Comparison of ENCODE assay signal across 2 cellular contexts in the genomic region with DNA sequence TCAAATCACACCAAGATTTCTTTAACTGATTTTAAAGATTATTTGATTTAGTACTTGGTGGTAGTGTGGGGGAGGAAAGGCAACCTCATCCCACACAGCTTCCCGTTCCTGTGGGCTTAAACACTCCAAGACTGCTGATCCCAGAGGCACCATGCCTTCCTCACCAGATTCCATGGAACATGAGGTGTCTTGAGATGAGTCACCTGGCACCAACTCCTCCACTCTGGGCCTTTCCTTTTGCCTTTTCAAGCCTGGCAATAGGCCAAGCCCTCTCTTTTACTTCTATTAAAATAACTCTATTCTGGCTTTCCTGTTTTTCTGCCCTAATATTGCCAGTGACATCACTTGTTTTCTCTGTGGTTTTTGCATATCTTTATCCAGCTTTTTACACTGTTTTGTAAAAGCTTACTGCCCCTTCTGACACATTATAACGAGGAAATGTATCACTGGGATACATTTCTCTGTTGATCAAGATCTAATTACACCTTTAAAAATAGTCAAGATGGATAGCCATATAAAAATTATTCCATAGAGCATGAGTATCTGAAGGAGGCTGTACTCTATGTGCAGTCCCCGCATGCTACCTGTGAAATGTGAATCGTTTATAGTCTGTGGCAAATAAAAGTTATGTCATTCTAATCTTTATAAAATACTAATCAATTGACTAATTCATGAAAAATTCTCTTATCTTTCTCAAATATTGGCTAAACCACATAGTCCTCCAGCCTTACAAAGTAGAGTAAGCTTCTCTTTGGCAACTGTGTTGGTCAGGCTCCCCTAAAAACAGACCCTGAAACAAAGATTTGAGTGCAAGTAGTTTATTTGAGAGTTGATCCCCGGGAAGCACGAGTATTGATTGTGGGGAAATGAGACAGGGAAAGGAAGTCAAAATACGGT.
TF ChIP-seq lines count a peak whose summit lies in the region.

No MANE protein-coding gene starts in this region.

TF ChIP-seq in SK-N-SH, 30 proteins besides CTCF, POLR2A, EP300 and RAD21 (continued from another document and continues in another):
- TF ChIP-seq FOXJ3 (CRISPR knock-in tag; IDR thresholded peaks at IDR 0.05) (no peak), SMC3 (IDR thresholded peaks at IDR 0.05; ENCODE audit: low read depth, low read length) (no peak), RXRA (IDR thresholded peaks at IDR 0.05; ENCODE audit: borderline replicate concordance, low read depth) (peak; percentile 47; the same call in 1 of the 2 replicates), POLR2AphosphoS5 (IDR thresholded peaks at IDR 0.05; ENCODE audit: low read depth, low read length) (peak; percentile 72; the same call in 1 of the 2 replicates), CHD2 (IDR thresholded peaks at IDR 0.05; ENCODE audit: low read length, partially characterized antibody) (no peak), JUND (IDR thresholded peaks at IDR 0.05) (peak; percentile 96), TAF1 (IDR thresholded peaks at IDR 0.05; ENCODE audit: borderline replicate concordance, low read depth, low read length) (no peak), RFX5 (IDR thresholded peaks at IDR 0.05; ENCODE audit: low read length) (no peak), MXI1 (IDR thresholded peaks at IDR 0.05; ENCODE audit: low read depth, low read length) (no peak), NRF1 (IDR thresholded peaks at IDR 0.05; ENCODE audit: low read depth, low read length) (no peak), MEF2A (IDR thresholded peaks at IDR 0.05; ENCODE audit: borderline replicate concordance, low read depth) (peak; percentile 79; the same call in 1 of the 2 replicates), TEAD4 (IDR thresholded peaks at IDR 0.05; ENCODE audit: borderline replicate concordance, insufficient read depth) (peak; percentile 89), RCOR1 (IDR thresholded peaks at IDR 0.05; ENCODE audit: low read length) (no peak), YY1 (IDR thresholded peaks at IDR 0.05; ENCODE audit: low read depth) (no peak), GABPA (IDR thresholded peaks at IDR 0.05; ENCODE audit: low read depth) (peak; percentile 22; the same call in 1 of the 2 replicates), SIN3A (IDR thresholded peaks at IDR 0.05; ENCODE audit: borderline replicate concordance, low read depth, low read length) (no peak)
- TF ChIP-seq, protein P1, sequence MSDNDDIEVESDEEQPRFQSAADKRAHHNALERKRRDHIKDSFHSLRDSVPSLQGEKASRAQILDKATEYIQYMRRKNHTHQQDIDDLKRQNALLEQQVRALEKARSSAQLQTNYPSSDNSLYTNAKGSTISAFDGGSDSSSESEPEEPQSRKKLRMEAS (IDR thresholded peaks at IDR 0.05; ENCODE audit: low read depth): peak; percentile 91
- TF ChIP-seq, protein P2, sequence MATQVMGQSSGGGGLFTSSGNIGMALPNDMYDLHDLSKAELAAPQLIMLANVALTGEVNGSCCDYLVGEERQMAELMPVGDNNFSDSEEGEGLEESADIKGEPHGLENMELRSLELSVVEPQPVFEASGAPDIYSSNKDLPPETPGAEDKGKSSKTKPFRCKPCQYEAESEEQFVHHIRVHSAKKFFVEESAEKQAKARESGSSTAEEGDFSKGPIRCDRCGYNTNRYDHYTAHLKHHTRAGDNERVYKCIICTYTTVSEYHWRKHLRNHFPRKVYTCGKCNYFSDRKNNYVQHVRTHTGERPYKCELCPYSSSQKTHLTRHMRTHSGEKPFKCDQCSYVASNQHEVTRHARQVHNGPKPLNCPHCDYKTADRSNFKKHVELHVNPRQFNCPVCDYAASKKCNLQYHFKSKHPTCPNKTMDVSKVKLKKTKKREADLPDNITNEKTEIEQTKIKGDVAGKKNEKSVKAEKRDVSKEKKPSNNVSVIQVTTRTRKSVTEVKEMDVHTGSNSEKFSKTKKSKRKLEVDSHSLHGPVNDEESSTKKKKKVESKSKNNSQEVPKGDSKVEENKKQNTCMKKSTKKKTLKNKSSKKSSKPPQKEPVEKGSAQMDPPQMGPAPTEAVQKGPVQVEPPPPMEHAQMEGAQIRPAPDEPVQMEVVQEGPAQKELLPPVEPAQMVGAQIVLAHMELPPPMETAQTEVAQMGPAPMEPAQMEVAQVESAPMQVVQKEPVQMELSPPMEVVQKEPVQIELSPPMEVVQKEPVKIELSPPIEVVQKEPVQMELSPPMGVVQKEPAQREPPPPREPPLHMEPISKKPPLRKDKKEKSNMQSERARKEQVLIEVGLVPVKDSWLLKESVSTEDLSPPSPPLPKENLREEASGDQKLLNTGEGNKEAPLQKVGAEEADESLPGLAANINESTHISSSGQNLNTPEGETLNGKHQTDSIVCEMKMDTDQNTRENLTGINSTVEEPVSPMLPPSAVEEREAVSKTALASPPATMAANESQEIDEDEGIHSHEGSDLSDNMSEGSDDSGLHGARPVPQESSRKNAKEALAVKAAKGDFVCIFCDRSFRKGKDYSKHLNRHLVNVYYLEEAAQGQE (IDR thresholded peaks at IDR 0.05; ENCODE audit: low read depth, low read length): peak; percentile 77; the same call in 1 of the 2 replicates
- TF ChIP-seq, protein P3, sequence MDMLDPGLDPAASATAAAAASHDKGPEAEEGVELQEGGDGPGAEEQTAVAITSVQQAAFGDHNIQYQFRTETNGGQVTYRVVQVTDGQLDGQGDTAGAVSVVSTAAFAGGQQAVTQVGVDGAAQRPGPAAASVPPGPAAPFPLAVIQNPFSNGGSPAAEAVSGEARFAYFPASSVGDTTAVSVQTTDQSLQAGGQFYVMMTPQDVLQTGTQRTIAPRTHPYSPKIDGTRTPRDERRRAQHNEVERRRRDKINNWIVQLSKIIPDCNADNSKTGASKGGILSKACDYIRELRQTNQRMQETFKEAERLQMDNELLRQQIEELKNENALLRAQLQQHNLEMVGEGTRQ (IDR thresholded peaks at IDR 0.05; ENCODE audit: borderline replicate concordance, low read depth, low read length): no peak
- TF ChIP-seq, protein P4, sequence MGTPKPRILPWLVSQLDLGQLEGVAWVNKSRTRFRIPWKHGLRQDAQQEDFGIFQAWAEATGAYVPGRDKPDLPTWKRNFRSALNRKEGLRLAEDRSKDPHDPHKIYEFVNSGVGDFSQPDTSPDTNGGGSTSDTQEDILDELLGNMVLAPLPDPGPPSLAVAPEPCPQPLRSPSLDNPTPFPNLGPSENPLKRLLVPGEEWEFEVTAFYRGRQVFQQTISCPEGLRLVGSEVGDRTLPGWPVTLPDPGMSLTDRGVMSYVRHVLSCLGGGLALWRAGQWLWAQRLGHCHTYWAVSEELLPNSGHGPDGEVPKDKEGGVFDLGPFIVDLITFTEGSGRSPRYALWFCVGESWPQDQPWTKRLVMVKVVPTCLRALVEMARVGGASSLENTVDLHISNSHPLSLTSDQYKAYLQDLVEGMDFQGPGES (IDR thresholded peaks at IDR 0.05; ENCODE audit: low read depth, low read length): no peak
- TF ChIP-seq, protein P5, sequence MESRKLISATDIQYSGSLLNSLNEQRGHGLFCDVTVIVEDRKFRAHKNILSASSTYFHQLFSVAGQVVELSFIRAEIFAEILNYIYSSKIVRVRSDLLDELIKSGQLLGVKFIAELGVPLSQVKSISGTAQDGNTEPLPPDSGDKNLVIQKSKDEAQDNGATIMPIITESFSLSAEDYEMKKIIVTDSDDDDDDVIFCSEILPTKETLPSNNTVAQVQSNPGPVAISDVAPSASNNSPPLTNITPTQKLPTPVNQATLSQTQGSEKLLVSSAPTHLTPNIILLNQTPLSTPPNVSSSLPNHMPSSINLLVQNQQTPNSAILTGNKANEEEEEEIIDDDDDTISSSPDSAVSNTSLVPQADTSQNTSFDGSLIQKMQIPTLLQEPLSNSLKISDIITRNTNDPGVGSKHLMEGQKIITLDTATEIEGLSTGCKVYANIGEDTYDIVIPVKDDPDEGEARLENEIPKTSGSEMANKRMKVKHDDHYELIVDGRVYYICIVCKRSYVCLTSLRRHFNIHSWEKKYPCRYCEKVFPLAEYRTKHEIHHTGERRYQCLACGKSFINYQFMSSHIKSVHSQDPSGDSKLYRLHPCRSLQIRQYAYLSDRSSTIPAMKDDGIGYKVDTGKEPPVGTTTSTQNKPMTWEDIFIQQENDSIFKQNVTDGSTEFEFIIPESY (IDR thresholded peaks at IDR 0.05; ENCODE audit: borderline replicate concordance, low read depth): 0 out of 2 replicates have a peak, but pooled peaks have one; percentile 57

TF ChIP-seq in GM23338, 12 proteins besides CTCF, POLR2A, EP300 and RAD21 (continued from another document):
- TF ChIP-seq, protein P6, sequence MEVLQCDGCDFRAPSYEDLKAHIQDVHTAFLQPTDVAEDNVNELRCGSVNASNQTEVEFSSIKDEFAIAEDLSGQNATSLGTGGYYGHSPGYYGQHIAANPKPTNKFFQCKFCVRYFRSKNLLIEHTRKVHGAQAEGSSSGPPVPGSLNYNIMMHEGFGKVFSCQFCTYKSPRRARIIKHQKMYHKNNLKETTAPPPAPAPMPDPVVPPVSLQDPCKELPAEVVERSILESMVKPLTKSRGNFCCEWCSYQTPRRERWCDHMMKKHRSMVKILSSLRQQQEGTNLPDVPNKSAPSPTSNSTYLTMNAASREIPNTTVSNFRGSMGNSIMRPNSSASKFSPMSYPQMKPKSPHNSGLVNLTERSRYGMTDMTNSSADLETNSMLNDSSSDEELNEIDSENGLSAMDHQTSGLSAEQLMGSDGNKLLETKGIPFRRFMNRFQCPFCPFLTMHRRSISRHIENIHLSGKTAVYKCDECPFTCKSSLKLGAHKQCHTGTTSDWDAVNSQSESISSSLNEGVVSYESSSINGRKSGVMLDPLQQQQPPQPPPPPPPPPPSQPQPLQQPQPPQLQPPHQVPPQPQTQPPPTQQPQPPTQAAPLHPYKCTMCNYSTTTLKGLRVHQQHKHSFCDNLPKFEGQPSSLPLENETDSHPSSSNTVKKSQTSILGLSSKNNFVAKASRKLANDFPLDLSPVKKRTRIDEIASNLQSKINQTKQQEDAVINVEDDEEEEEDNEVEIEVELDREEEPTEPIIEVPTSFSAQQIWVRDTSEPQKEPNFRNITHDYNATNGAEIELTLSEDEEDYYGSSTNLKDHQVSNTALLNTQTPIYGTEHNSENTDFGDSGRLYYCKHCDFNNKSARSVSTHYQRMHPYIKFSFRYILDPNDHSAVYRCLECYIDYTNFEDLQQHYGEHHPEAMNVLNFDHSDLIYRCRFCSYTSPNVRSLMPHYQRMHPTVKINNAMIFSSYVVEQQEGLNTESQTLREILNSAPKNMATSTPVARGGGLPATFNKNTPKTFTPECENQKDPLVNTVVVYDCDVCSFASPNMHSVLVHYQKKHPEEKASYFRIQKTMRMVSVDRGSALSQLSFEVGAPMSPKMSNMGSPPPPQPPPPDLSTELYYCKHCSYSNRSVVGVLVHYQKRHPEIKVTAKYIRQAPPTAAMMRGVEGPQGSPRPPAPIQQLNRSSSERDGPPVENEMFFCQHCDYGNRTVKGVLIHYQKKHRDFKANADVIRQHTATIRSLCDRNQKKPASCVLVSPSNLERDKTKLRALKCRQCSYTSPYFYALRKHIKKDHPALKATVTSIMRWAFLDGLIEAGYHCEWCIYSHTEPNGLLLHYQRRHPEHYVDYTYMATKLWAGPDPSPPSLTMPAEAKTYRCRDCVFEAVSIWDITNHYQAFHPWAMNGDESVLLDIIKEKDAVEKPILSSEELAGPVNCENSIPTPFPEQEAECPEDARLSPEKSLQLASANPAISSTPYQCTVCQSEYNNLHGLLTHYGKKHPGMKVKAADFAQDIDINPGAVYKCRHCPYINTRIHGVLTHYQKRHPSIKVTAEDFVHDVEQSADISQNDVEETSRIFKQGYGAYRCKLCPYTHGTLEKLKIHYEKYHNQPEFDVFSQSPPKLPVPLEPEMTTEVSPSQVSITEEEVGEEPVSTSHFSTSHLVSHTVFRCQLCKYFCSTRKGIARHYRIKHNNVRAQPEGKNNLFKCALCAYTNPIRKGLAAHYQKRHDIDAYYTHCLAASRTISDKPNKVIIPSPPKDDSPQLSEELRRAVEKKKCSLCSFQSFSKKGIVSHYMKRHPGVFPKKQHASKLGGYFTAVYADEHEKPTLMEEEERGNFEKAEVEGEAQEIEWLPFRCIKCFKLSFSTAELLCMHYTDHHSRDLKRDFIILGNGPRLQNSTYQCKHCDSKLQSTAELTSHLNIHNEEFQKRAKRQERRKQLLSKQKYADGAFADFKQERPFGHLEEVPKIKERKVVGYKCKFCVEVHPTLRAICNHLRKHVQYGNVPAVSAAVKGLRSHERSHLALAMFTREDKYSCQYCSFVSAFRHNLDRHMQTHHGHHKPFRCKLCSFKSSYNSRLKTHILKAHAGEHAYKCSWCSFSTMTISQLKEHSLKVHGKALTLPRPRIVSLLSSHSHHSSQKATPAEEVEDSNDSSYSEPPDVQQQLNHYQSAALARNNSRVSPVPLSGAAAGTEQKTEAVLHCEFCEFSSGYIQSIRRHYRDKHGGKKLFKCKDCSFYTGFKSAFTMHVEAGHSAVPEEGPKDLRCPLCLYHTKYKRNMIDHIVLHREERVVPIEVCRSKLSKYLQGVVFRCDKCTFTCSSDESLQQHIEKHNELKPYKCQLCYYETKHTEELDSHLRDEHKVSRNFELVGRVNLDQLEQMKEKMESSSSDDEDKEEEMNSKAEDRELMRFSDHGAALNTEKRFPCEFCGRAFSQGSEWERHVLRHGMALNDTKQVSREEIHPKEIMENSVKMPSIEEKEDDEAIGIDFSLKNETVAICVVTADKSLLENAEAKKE (CRISPR knock-in tag; IDR thresholded peaks at IDR 0.05): no peak
- no peak for TF ChIP-seq EZH2phosphoT487 (IDR thresholded peaks at IDR 0.05; ENCODE audit: unreplicated experiment)
- TF ChIP-seq CREB1 (CRISPR knock-in tag; IDR thresholded peaks at IDR 0.05; ENCODE audit: low read depth): no peak
- TF ChIP-seq, protein P2 (IDR thresholded peaks at IDR 0.05; ENCODE audit: unreplicated experiment): no peak
- no peak for TF ChIP-seq NANOG (IDR thresholded peaks at IDR 0.05; ENCODE audit: borderline replicate concordance)
- no peak for TF ChIP-seq JUNB (IDR thresholded peaks at IDR 0.05; ENCODE audit: unreplicated experiment)
- no peak for TF ChIP-seq POLR2AphosphoS5 (IDR thresholded peaks at IDR 0.05; ENCODE audit: low read depth)
- TF ChIP-seq ZNF331 (CRISPR knock-in tag; IDR thresholded peaks at IDR 0.05; ENCODE audit: low read depth): no peak
- TF ChIP-seq STAT1 (IDR thresholded peaks at IDR 0.05; ENCODE audit: unreplicated experiment): no peak
- TF ChIP-seq, protein P7, sequence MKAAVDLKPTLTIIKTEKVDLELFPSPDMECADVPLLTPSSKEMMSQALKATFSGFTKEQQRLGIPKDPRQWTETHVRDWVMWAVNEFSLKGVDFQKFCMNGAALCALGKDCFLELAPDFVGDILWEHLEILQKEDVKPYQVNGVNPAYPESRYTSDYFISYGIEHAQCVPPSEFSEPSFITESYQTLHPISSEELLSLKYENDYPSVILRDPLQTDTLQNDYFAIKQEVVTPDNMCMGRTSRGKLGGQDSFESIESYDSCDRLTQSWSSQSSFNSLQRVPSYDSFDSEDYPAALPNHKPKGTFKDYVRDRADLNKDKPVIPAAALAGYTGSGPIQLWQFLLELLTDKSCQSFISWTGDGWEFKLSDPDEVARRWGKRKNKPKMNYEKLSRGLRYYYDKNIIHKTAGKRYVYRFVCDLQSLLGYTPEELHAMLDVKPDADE (IDR thresholded peaks at IDR 0.05): no peak
